Comparison of ENCODE assay signal across 1 cellular context in genomic region chr3:58161435-58162398, GRCh38.
TF ChIP-seq lines count a peak whose summit lies in the region.

No MANE protein-coding gene starts in this region.

TF ChIP-seq in K562, 482 proteins besides CTCF, POLR2A, EP300 and RAD21 (continued from another document and continues in another):
- TF ChIP-seq CHAMP1 (IDR thresholded peaks at IDR 0.05) (peak; percentile 67; the same call in 1 of the 2 replicates), POLR2AphosphoS5 (IDR thresholded peaks at IDR 0.05; ENCODE audit: control insufficient read depth, insufficient read depth, low read depth, low read length) (peak; percentile 49), NR4A1 (CRISPR knock-in tag; IDR thresholded peaks at IDR 0.05) (no peak), NR4A1 (tag; IDR thresholded peaks at IDR 0.05) (peak; percentile 75; the same call in 1 of the 2 replicates), RUNX1 (IDR thresholded peaks at IDR 0.05; ENCODE audit: low read depth) (no peak), ZNF124 (CRISPR knock-in tag; IDR thresholded peaks at IDR 0.05) (no peak), ETS2 (tag; IDR thresholded peaks at IDR 0.05; ENCODE audit: borderline replicate concordance, poor library complexity, severe bottlenecking) (no peak), NFYB (IDR thresholded peaks at IDR 0.05; ENCODE audit: extremely low read depth, insufficient read length) (no peak), CREB3L1 (IDR thresholded peaks at IDR 0.05; ENCODE audit: borderline replicate concordance, low read depth) (no peak; the same call in 1 of the 2 replicates), SP2 (IDR thresholded peaks at IDR 0.05; ENCODE audit: extremely low read depth, low read depth, low read length, poor library complexity, severe bottlenecking) (no peak), ZNF232 (CRISPR knock-in tag; IDR thresholded peaks at IDR 0.05) (no peak), BACH1 (tag; IDR thresholded peaks at IDR 0.05) (peak; percentile 72; the same call in 1 of the 2 replicates), HINFP (tag; conservative IDR thresholded peaks at IDR 0.05; ENCODE audit: low read depth) (no peak), SAFB2 (IDR thresholded peaks at IDR 0.05; ENCODE audit: borderline replicate concordance, low read depth, low read length, severe bottlenecking) (no peak), PTRF (tag; IDR thresholded peaks at IDR 0.05) (no peak), E2F6 (IDR thresholded peaks at IDR 0.05; ENCODE audit: borderline replicate concordance in 1 of 2, extremely low read depth in 1 of 2, insufficient read depth in 1 of 2, insufficient read length in 1 of 2, low read depth in 1 of 2, low read length in 1 of 2, poor library complexity in 1 of 2, severe bottlenecking in 1 of 2) (peak; percentile 22 to 69), BRD9 (IDR thresholded peaks at IDR 0.05; ENCODE audit: low read depth, partially characterized antibody) (peak; percentile 70), FOXK2 (conservative IDR thresholded peaks at IDR 0.05 in 1 of 2, IDR thresholded peaks at IDR 0.05 in 1 of 2; ENCODE audit: low read depth in 2 of 2) (no peak), CAMTA2 (CRISPR knock-in tag; conservative IDR thresholded peaks at IDR 0.05) (no peak), RBM22 (IDR thresholded peaks at IDR 0.05; ENCODE audit: low read depth, low read length, poor library complexity, severe bottlenecking) (no peak), TRIM24 (IDR thresholded peaks at IDR 0.05) (peak in 1 of 2 experiments; percentile 76; a peak in 3 of 4 replicates), CC2D1A (IDR thresholded peaks at IDR 0.05) (peak; percentile 66; the same call in 1 of the 2 replicates), PURB (CRISPR knock-in tag; IDR thresholded peaks at IDR 0.05; ENCODE audit: low read depth) (no peak), LARP7 (IDR thresholded peaks at IDR 0.05) (no peak), CBX8 (IDR thresholded peaks at IDR 0.05; ENCODE audit: borderline replicate concordance, extremely low read depth, low read depth, low read length, poor library complexity, severe bottlenecking) (no peak), KLF1 (tag; IDR thresholded peaks at IDR 0.05) (no peak), HDAC8 (tag; IDR thresholded peaks at IDR 0.05) (no peak), GABPB1 (CRISPR knock-in tag; IDR thresholded peaks at IDR 0.05) (no peak), ETS1 (conservative IDR thresholded peaks at IDR 0.05; ENCODE audit: control insufficient read depth, low read depth, low read length) (peak; percentile 30; the same call in 1 of the 2 replicates), TAF15 (IDR thresholded peaks at IDR 0.05; ENCODE audit: low read depth, low read length) (no peak), ATF4 (CRISPR knock-in tag; IDR thresholded peaks at IDR 0.05) (no peak), ZNF740 (CRISPR knock-in tag; IDR thresholded peaks at IDR 0.05) (no peak), ZNF740 (tag; IDR thresholded peaks at IDR 0.05) (no peak), MBD2 (IDR thresholded peaks at IDR 0.05; ENCODE audit: borderline replicate concordance, low read depth) (no peak), ZNF174 (CRISPR knock-in tag; IDR thresholded peaks at IDR 0.05) (no peak), ZBTB26 (CRISPR knock-in tag; IDR thresholded peaks at IDR 0.05) (no peak), LCOR (CRISPR knock-in tag; IDR thresholded peaks at IDR 0.05) (0 out of 2 replicates have a peak, but pooled peaks have one; percentile 19), ID3 (CRISPR knock-in tag; IDR thresholded peaks at IDR 0.05) (no peak), ID3 (tag; IDR thresholded peaks at IDR 0.05) (0 out of 2 replicates have a peak, but pooled peaks have one; percentile 68), MYC (IDR thresholded peaks at IDR 0.05; ENCODE audit: low read depth, low read length) (peak; percentile 97), MYC (CRISPR knock-in tag; IDR thresholded peaks at IDR 0.05; ENCODE audit: borderline replicate concordance, low read depth) (no peak), ETV1 (tag; conservative IDR thresholded peaks at IDR 0.05; ENCODE audit: low read depth) (peak; percentile 89), RBM17 (IDR thresholded peaks at IDR 0.05; ENCODE audit: borderline replicate concordance, low read depth, low read length) (no peak), HMGN3 (IDR thresholded peaks at IDR 0.05; ENCODE audit: borderline replicate concordance, extremely low read depth, insufficient read length, low read depth, low read length) (no peak), GATAD2A (IDR thresholded peaks at IDR 0.05) (no peak), ZFP36 (IDR thresholded peaks at IDR 0.05; ENCODE audit: low read depth, low read length, partially characterized antibody) (peak; percentile 68), PTBP1 (IDR thresholded peaks at IDR 0.05; ENCODE audit: low read depth, low read length) (peak; percentile 96), ZNF282 (CRISPR knock-in tag; IDR thresholded peaks at IDR 0.05) (no peak), SLC30A9 (CRISPR knock-in tag; IDR thresholded peaks at IDR 0.05) (no peak), KAT2B (IDR thresholded peaks at IDR 0.05; ENCODE audit: low read depth, low read length) (no peak), FIP1L1 (IDR thresholded peaks at IDR 0.05; ENCODE audit: low read depth, low read length, poor library complexity, severe bottlenecking) (no peak), KDM1A (IDR thresholded peaks at IDR 0.05) (peak; percentile 51 to 79), CREBBP (IDR thresholded peaks at IDR 0.05; ENCODE audit: low read depth, low read length) (no peak), NFIC (IDR thresholded peaks at IDR 0.05) (peak; percentile 97), ELF2 (CRISPR knock-in tag; IDR thresholded peaks at IDR 0.05) (no peak), SOX6 (IDR thresholded peaks at IDR 0.05) (0 out of 2 replicates have a peak, but pooled peaks have one; percentile 18), ZNF707 (CRISPR knock-in tag; conservative IDR thresholded peaks at IDR 0.05) (no peak), FOXJ3 (CRISPR knock-in tag; IDR thresholded peaks at IDR 0.05) (no peak), MAFK (IDR thresholded peaks at IDR 0.05; ENCODE audit: low read length) (peak; percentile 77), ZNF316 (IDR thresholded peaks at IDR 0.05) (peak; percentile 85), CSDE1 (IDR thresholded peaks at IDR 0.05) (no peak), USF1 (CRISPR knock-in tag; IDR thresholded peaks at IDR 0.05) (peak; percentile 40; the same call in 1 of the 2 replicates), CREB1 (IDR thresholded peaks at IDR 0.05) (0 out of 2 replicates have a peak, but pooled peaks have one; percentile 6), CREB1 (CRISPR knock-in tag; IDR thresholded peaks at IDR 0.05) (no peak), CBFA2T3 (IDR thresholded peaks at IDR 0.05) (peak; percentile 57), MAX (CRISPR knock-in tag; IDR thresholded peaks at IDR 0.05) (peak; percentile 92), SIRT6 (IDR thresholded peaks at IDR 0.05; ENCODE audit: low read depth, low read length) (no peak)
